In genomic region chr12:65493893-65494205, GRCh38 we compare ENCODE assay signal across 20 cellular contexts.
DNase-seq lines count a peak whose midpoint lies in the region; ATAC-seq, FAIRE-seq and TF ChIP-seq lines count a peak whose summit lies in the region.
"Had no signal": no experiment of that assay in that cellular context is flagged by ENCODE, and none has a peak within 500 bp of the region (broad histone marks: within the 10 kb centered on the region; RNA-seq: fewer than 3 reads in every experiment).

No MANE protein-coding gene starts in this region.

- no peaks in the 10 kb centered on the region for H4K20me1 ChIP-seq in astrocyte (ENCODE audit: insufficient read depth, low read length)

- no peaks in the 10 kb centered on the region for H3K79me2 ChIP-seq in astrocyte (ENCODE audit: insufficient read depth, low read length)

- no peaks in the 10 kb centered on the region for H3K27me3 ChIP-seq in astrocyte (ENCODE audit: insufficient read depth, low read length)
- H3K27me3 ChIP-seq: SJCRH30 had no signal

- peaks cover 27% of the 10 kb centered on the region for H3K4me1 ChIP-seq in astrocyte (ENCODE audit: insufficient read depth, low read length)

- no peak for DNase-seq in HFFc6
- DNase-seq in astrocyte (ENCODE audit: low read depth) = no peak
- DNase-seq in mesothelial cell of epicardium (ENCODE audit: low spot score in 2 of 2, unreplicated experiment in 2 of 2) = no peak
- DNase-seq in activated naive CD8-positive, alpha-beta T cell treated with anti-CD3 and anti-CD28 coated beads, Interleukin-2, amount 50 U/mL, for 24 hours = no peak
- DNase-seq in D721Med (ENCODE audit: insufficient read length, low spot score) = no peak
- DNase-seq in HUDEP-2 (lab: John Stamatoyannopoulos, UW; ENCODE audit: unreplicated experiment in 76 of 76) = no peak
- DNase-seq: CD8-positive, alpha-beta T cell; DND-41; GOT3; NCI-H1092; NCI-H146; NCI-H2081; NCI-H510A treated with DMSO at 0.1 percent for 48 hours; NCI-H82; PC-3; SJCRH30 had no signal

- no peaks in the 10 kb centered on the region; the same call in 1 of the 2 replicates for H3K27me3 Mint-ChIP-seq in HFFc6 (ENCODE audit: insufficient read depth)
- H3K27me3 Mint-ChIP-seq in astrocyte (ENCODE audit: low read depth, unreplicated experiment) = no peaks in the 10 kb centered on the region
- no peaks in the 10 kb centered on the region for H3K27me3 Mint-ChIP-seq in mesothelial cell of epicardium (ENCODE audit: low read depth)
- H3K27me3 Mint-ChIP-seq in activated naive CD8-positive, alpha-beta T cell treated with anti-CD3 and anti-CD28 coated beads, Interleukin-2, amount 50 U/mL, for 24 hours = peaks cover 6% of the 10 kb centered on the region
- H3K27me3 Mint-ChIP-seq: B cell had no signal

- H3K9me3 Mint-ChIP-seq in HFFc6 (no peaks in the 10 kb centered on the region), astrocyte (ENCODE audit: unreplicated experiment) (no peaks in the 10 kb centered on the region), mesothelial cell of epicardium (peaks cover 9% of the 10 kb centered on the region)
- H3K9me3 Mint-ChIP-seq in activated naive CD8-positive, alpha-beta T cell treated with anti-CD3 and anti-CD28 coated beads, Interleukin-2, amount 50 U/mL, for 24 hours = peaks cover 3% of the 10 kb centered on the region
- H3K9me3 Mint-ChIP-seq: CD8-positive, alpha-beta T cell had no signal

- H3K27ac ChIP-seq in astrocyte (ENCODE audit: low read depth, low read length) = no peak overlapping the region
- H3K27ac ChIP-seq: SJCRH30 had no signal

- no peaks in the 10 kb centered on the region for H3K36me3 ChIP-seq in astrocyte (ENCODE audit: insufficient read depth, low read length)
- H3K36me3 ChIP-seq: SJCRH30 had no signal

- H3K27ac Mint-ChIP-seq in HFFc6 (peak overlapping the region; percentile 51; the same call in 1 of the 2 replicates), astrocyte (ENCODE audit: unreplicated experiment) (peak overlapping the region; percentile 86), mesothelial cell of epicardium (peak overlapping the region; percentile 68)
- H3K27ac Mint-ChIP-seq in activated naive CD8-positive, alpha-beta T cell treated with anti-CD3 and anti-CD28 coated beads, Interleukin-2, amount 50 U/mL, for 24 hours = no peak overlapping the region
- H3K27ac Mint-ChIP-seq: B cell; CD8-positive, alpha-beta T cell had no signal

- no peaks in the 10 kb centered on the region for H3K9me3 ChIP-seq in astrocyte (ENCODE audit: insufficient read depth, low read depth, low read length)
- H3K9me3 ChIP-seq: SJCRH30 had no signal

- peaks cover 5% of the 10 kb centered on the region; the same call in 1 of the 2 replicates for H3K36me3 Mint-ChIP-seq in HFFc6 (ENCODE audit: low read depth)
- H3K36me3 Mint-ChIP-seq in astrocyte (ENCODE audit: low read depth, unreplicated experiment) = no peaks in the 10 kb centered on the region
- no peaks in the 10 kb centered on the region for H3K36me3 Mint-ChIP-seq in mesothelial cell of epicardium
- H3K36me3 Mint-ChIP-seq in activated naive CD8-positive, alpha-beta T cell treated with anti-CD3 and anti-CD28 coated beads, Interleukin-2, amount 50 U/mL, for 24 hours (ENCODE audit: low read depth) = no peaks in the 10 kb centered on the region
- H3K36me3 Mint-ChIP-seq: CD8-positive, alpha-beta T cell had no signal

- H2AFZ ChIP-seq in astrocyte (ENCODE audit: low read depth, low read length) = no peak overlapping the region

- peaks cover 62% of the 10 kb centered on the region for H3K4me1 Mint-ChIP-seq in HFFc6 (ENCODE audit: low read depth)
- H3K4me1 Mint-ChIP-seq in astrocyte (ENCODE audit: low read depth, unreplicated experiment) = peaks cover 47% of the 10 kb centered on the region
- H3K4me1 Mint-ChIP-seq in mesothelial cell of epicardium = peaks cover 70% of the 10 kb centered on the region
- H3K4me1 Mint-ChIP-seq in activated naive CD8-positive, alpha-beta T cell treated with anti-CD3 and anti-CD28 coated beads, Interleukin-2, amount 50 U/mL, for 24 hours = no peaks in the 10 kb centered on the region
- H3K4me1 Mint-ChIP-seq: B cell had no signal

- no peak for FAIRE-seq in astrocyte (lab: Jason Lieb, UNC)
- FAIRE-seq in D721Med (lab: Jason Lieb, UNC) = no peak
- FAIRE-seq: GM12891, GM18507 had no signal

- no peak overlapping the region for H3K9ac ChIP-seq in astrocyte (ENCODE audit: low read length)

- no peak for TF ChIP-seq CTCF in HFFc6 (IDR thresholded peaks at IDR 0.05)
- no peak for TF ChIP-seq CTCF in astrocyte (IDR thresholded peaks at IDR 0.05; ENCODE audit: insufficient read depth, low read depth, low read length)
- TF ChIP-seq CTCF in mesothelial cell of epicardium (IDR thresholded peaks at IDR 0.05; ENCODE audit: unreplicated experiment) = no peak
- no peak for TF ChIP-seq CTCF in D721Med (IDR thresholded peaks at IDR 0.05; ENCODE audit: insufficient read depth, missing control alignments)

- ATAC-seq in activated naive CD8-positive, alpha-beta T cell treated with anti-CD3 and anti-CD28 coated beads, Interleukin-2, amount 50 U/mL, for 24 hours = no peak
- no peak for ATAC-seq in GM19463 (IDR thresholded peaks at IDR 0.05; ENCODE audit: unreplicated experiment)
- ATAC-seq: CD8-positive, alpha-beta T cell; PC-3 had no signal

- no peak overlapping the region for H3K4me2 ChIP-seq in astrocyte (ENCODE audit: low read length)

- no peak overlapping the region for H3K4me3 ChIP-seq in astrocyte (ENCODE audit: insufficient read depth, low read depth, low read length)
- H3K4me3 ChIP-seq: SJCRH30 had no signal

- H3K4me3 Mint-ChIP-seq in HFFc6 (no peak overlapping the region), astrocyte (ENCODE audit: unreplicated experiment) (no peak overlapping the region), mesothelial cell of epicardium (no peak overlapping the region)
- no peak overlapping the region for H3K4me3 Mint-ChIP-seq in activated naive CD8-positive, alpha-beta T cell treated with anti-CD3 and anti-CD28 coated beads, Interleukin-2, amount 50 U/mL, for 24 hours
- H3K4me3 Mint-ChIP-seq: B cell; CD8-positive, alpha-beta T cell had no signal
